ENCODE assay signal across 1 cellular context in genomic region chr3:126476166-126476975, GRCh38.
TF ChIP-seq lines count a peak whose summit lies in the region.

No MANE protein-coding gene starts in this region.

TF ChIP-seq in K562, 482 proteins besides CTCF, POLR2A, EP300 and RAD21 (continued from another document):
- TF ChIP-seq, protein P1, sequence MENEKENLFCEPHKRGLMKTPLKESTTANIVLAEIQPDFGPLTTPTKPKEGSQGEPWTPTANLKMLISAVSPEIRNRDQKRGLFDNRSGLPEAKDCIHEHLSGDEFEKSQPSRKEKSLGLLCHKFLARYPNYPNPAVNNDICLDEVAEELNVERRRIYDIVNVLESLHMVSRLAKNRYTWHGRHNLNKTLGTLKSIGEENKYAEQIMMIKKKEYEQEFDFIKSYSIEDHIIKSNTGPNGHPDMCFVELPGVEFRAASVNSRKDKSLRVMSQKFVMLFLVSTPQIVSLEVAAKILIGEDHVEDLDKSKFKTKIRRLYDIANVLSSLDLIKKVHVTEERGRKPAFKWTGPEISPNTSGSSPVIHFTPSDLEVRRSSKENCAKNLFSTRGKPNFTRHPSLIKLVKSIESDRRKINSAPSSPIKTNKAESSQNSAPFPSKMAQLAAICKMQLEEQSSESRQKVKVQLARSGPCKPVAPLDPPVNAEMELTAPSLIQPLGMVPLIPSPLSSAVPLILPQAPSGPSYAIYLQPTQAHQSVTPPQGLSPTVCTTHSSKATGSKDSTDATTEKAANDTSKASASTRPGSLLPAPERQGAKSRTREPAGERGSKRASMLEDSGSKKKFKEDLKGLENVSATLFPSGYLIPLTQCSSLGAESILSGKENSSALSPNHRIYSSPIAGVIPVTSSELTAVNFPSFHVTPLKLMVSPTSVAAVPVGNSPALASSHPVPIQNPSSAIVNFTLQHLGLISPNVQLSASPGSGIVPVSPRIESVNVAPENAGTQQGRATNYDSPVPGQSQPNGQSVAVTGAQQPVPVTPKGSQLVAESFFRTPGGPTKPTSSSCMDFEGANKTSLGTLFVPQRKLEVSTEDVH (IDR thresholded peaks at IDR 0.05; ENCODE audit: low read depth, partially characterized antibody): no peak
